In the genomic region with DNA sequence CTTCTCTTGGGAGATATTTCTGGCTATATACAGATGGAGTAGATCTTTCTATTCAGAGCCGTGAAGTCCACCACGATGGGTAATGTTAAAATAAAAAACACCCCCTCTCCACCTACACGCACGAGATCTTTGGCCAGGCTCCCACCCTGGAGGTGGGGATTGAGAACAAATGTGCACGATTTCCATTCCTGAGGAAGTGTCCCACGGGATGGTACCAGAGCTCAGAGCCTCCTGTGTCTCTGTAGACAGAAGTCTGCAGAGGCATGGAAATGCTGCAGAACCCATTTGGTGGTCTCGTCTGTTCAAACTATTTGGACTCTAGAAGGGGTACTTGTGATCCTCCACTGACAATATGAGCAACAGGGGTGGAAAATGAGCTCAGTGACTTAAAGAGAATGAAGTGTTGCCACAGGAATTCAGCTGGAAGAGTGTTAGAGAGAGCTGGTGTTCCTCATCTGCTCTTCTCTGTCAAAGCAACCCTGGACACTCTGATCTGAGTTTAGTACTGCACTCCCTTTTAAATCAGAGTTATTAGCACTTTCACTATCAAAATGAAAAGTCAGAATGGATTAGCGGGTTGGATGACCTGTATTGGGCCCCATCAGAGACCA, we compare ENCODE assay signal across 15 cellular contexts.
"Had no signal": no experiment of that assay in that cellular context is flagged by ENCODE, and none has a peak within 500 bp of the region (broad histone marks: within the 10 kb centered on the region; RNA-seq: fewer than 3 reads in every experiment).

No MANE protein-coding gene starts in this region.

- H3K4me3 ChIP-seq: mucosa of descending colon, psoas muscle, upper lobe of right lung had no signal

- H3K4me3 Mint-ChIP-seq: activated naive CD4-positive, alpha-beta T cell treated with anti-CD3 and anti-CD28 coated beads, Interleukin-2, amount 50 U/mL, for 24 hours; activated T-cell treated with anti-CD3 and anti-CD28 coated beads, Interleukin-2, amount 50 U/mL, for 24 hours; natural killer cell treated with Interleukin-12 subunit alpha and Interleukin-12 subunit beta and Interleukin-15 and Interleukin-18, amount 100 ng/mL, for 72 hours; stimulated activated naive B cell treated with anti-CD40 and anti-IgM and Interleukin-4, amounts not matched to agents 10 μg/mL and 1 μg/mL and 100 μg/mL, for 72 hours had no signal

- ATAC-seq: left colon; mucosa of descending colon; natural killer cell treated with Interleukin-12 subunit alpha and Interleukin-12 subunit beta and Interleukin-15 and Interleukin-18, amount 100 ng/mL, for 72 hours; psoas muscle; sciatic nerve; stimulated activated naive B cell treated with anti-CD40 and anti-IgM and Interleukin-4, amounts not matched to agents 10 μg/mL and 1 μg/mL and 100 μg/mL, for 72 hours had no signal

- H3K4me1 Mint-ChIP-seq: activated naive CD4-positive, alpha-beta T cell treated with anti-CD3 and anti-CD28 coated beads, Interleukin-2, amount 50 U/mL, for 24 hours; stimulated activated naive B cell treated with anti-CD40 and anti-IgM and Interleukin-4, amounts not matched to agents 10 μg/mL and 1 μg/mL and 100 μg/mL, for 72 hours had no signal

- H3K9me3 ChIP-seq: mucosa of descending colon, upper lobe of right lung had no signal

- H3K27ac Mint-ChIP-seq: activated naive CD4-positive, alpha-beta T cell treated with anti-CD3 and anti-CD28 coated beads, Interleukin-2, amount 50 U/mL, for 24 hours; activated T-cell treated with anti-CD3 and anti-CD28 coated beads, Interleukin-2, amount 50 U/mL, for 24 hours; natural killer cell treated with Interleukin-12 subunit alpha and Interleukin-12 subunit beta and Interleukin-15 and Interleukin-18, amount 100 ng/mL, for 72 hours; stimulated activated naive B cell treated with anti-CD40 and anti-IgM and Interleukin-4, amounts not matched to agents 10 μg/mL and 1 μg/mL and 100 μg/mL, for 72 hours had no signal

- H3K27ac ChIP-seq: psoas muscle, upper lobe of right lung had no signal

- H3K27me3 ChIP-seq: upper lobe of right lung had no signal

- H3K36me3 Mint-ChIP-seq: activated naive CD4-positive, alpha-beta T cell treated with anti-CD3 and anti-CD28 coated beads, Interleukin-2, amount 50 U/mL, for 24 hours; natural killer cell treated with Interleukin-12 subunit alpha and Interleukin-12 subunit beta and Interleukin-15 and Interleukin-18, amount 100 ng/mL, for 72 hours; stimulated activated naive B cell treated with anti-CD40 and anti-IgM and Interleukin-4, amounts not matched to agents 10 μg/mL and 1 μg/mL and 100 μg/mL, for 72 hours had no signal

- DNase-seq: activated CD4-positive, CD25-positive, alpha-beta regulatory T cell; activated effector memory CD4-positive, alpha-beta T cell treated with Interleukin-2 at 50 U/mL for 16 hours; activated T-cell treated with anti-CD3 and anti-CD28 coated beads, Interleukin-2, amount 50 U/mL, for 24 hours; left colon; mucosa of descending colon; psoas muscle; stimulated activated CD4-positive, alpha-beta T cell treated with anti-CD3 and anti-CD28 coated beads, Interleukin-2, amount 100 ng/mL, for 24 hours; stimulated activated naive B cell treated with anti-CD40 and anti-IgM and Interleukin-4, amounts not matched to agents 10 μg/mL and 1 μg/mL and 100 μg/mL, for 72 hours; T-helper 2 cell; upper lobe of right lung had no signal

- H3K36me3 ChIP-seq: upper lobe of right lung had no signal

- FAIRE-seq: bronchial epithelial cell, TTC549 had no signal

- H3K4me1 ChIP-seq: psoas muscle, upper lobe of right lung had no signal
